In genomic region chr14:76965232-76965631, GRCh38 we compare ENCODE assay signal across 18 cellular contexts.
DNase-seq lines count a peak whose midpoint lies in the region; ATAC-seq and TF ChIP-seq lines count a peak whose summit lies in the region.
"Had no signal": no experiment of that assay in that cellular context is flagged by ENCODE, and none has a peak within 500 bp of the region (broad histone marks: within the 10 kb centered on the region; RNA-seq: fewer than 3 reads in every experiment).

No MANE protein-coding gene starts in this region.

- no peaks in the 10 kb centered on the region for H3K9me3 Mint-ChIP-seq in activated CD4-positive, alpha-beta T cell treated with anti-CD3 and anti-CD28 coated beads, Interleukin-2, amount 10 ng/mL, durations not matched to agents 7 days and 5 days
- H3K9me3 Mint-ChIP-seq: GM23338 had no signal

- POLR2A ChIA-PET in activated CD4-positive, alpha-beta T cell treated with anti-CD3 and anti-CD28 coated beads, Interleukin-2, amount 10 ng/mL, durations not matched to agents 7 days and 5 days (lab: Charles Lee): no interaction called here
- POLR2A ChIA-PET in RWPE1 (lab: Yijun Ruan, JAX; ENCODE audit: low non-redundant PET): no interaction called here

- TF ChIP-seq CTCF in RWPE1 (conservative IDR thresholded peaks at IDR 0.05; ENCODE audit: low read depth) (no peak), parathyroid adenoma (IDR thresholded peaks at IDR 0.05) (no peak)

- peaks cover 4% of the 10 kb centered on the region for H3K36me3 Mint-ChIP-seq in activated CD4-positive, alpha-beta T cell treated with anti-CD3 and anti-CD28 coated beads, Interleukin-2, amount 10 ng/mL, durations not matched to agents 7 days and 5 days (ENCODE audit: low read depth)

- H3K4me1 ChIP-seq in parathyroid adenoma: peaks cover 26% of the 10 kb centered on the region

- H3K27me3 Mint-ChIP-seq in activated CD4-positive, alpha-beta T cell treated with anti-CD3 and anti-CD28 coated beads, Interleukin-2, amount 10 ng/mL, durations not matched to agents 7 days and 5 days: no peaks in the 10 kb centered on the region

- peak overlapping the region; percentile 2 for H3K4me3 Mint-ChIP-seq in activated CD4-positive, alpha-beta T cell treated with anti-CD3 and anti-CD28 coated beads, Interleukin-2, amount 10 ng/mL, durations not matched to agents 7 days and 5 days
- H3K4me3 Mint-ChIP-seq: GM23338 had no signal

- peak overlapping the region; percentile 74 for H2AFZ ChIP-seq in parathyroid adenoma
- H2AFZ ChIP-seq: GM23338 had no signal

- no peak overlapping the region for H3K4me2 ChIP-seq in parathyroid adenoma (ENCODE audit: low read length)
- H3K4me2 ChIP-seq: A549 had no signal

- H3K4me3 ChIP-seq in parathyroid adenoma (ENCODE audit: low read depth, low read length): no peak overlapping the region
- H3K4me3 ChIP-seq: A549, GM23338, left lung, sigmoid colon had no signal

- CTCF ChIA-PET in activated CD4-positive, alpha-beta T cell treated with anti-CD3 and anti-CD28 coated beads, Interleukin-2, amount 10 ng/mL, durations not matched to agents 7 days and 5 days (lab: Charles Lee): interaction anchor here (0.7 to 4.2 kb wide), 2 partner anchors 12 to 52 kb away, joined by 3 to 17 read pairs; no protein-coding TSS in a partner anchor
- CTCF ChIA-PET in RWPE1 (lab: Yijun Ruan, JAX): interaction anchor here (0.6 to 0.9 kb wide), 2 partner anchors 52 to 63 kb away, joined by 3 read pairs; no protein-coding TSS in a partner anchor

- H3K79me2 ChIP-seq in parathyroid adenoma: no peaks in the 10 kb centered on the region

- H3K36me3 ChIP-seq in parathyroid adenoma (ENCODE audit: control insufficient read depth, insufficient read depth, low read length): no peaks in the 10 kb centered on the region
- H3K36me3 ChIP-seq: left lung, neutrophil, sigmoid colon had no signal

- peak overlapping the region; percentile 39 for H3K27ac Mint-ChIP-seq in activated CD4-positive, alpha-beta T cell treated with anti-CD3 and anti-CD28 coated beads, Interleukin-2, amount 10 ng/mL, durations not matched to agents 7 days and 5 days

- H3K27ac ChIP-seq in RWPE1 (peak overlapping the region; percentile 59), parathyroid adenoma (peak overlapping the region; percentile 44)
- H3K27ac ChIP-seq: left lung, neutrophil, sigmoid colon had no signal

- peaks cover 63% of the 10 kb centered on the region for H3K4me1 Mint-ChIP-seq in activated CD4-positive, alpha-beta T cell treated with anti-CD3 and anti-CD28 coated beads, Interleukin-2, amount 10 ng/mL, durations not matched to agents 7 days and 5 days

- ATAC-seq in esophagus mucosa (peak; percentile 38), GM18517 (IDR thresholded peaks at IDR 0.05; ENCODE audit: unreplicated experiment) (no peak)
- ATAC-seq: A549, GM23338, left lung had no signal

- no peaks in the 10 kb centered on the region for H3K9me3 ChIP-seq in parathyroid adenoma (ENCODE audit: control insufficient read depth, low read length)
- H3K9me3 ChIP-seq: A549, left lung, neutrophil, sigmoid colon had no signal

- H3K27me3 ChIP-seq in parathyroid adenoma (ENCODE audit: control insufficient read depth, insufficient read depth, low read length): no peaks in the 10 kb centered on the region
- H3K27me3 ChIP-seq: left lung, neutrophil, sigmoid colon had no signal

- no peak overlapping the region for H3K9ac ChIP-seq in parathyroid adenoma

- DNase-seq in activated CD4-positive, alpha-beta T cell treated with anti-CD3 and anti-CD28 coated beads, Interleukin-2, amount 10 ng/mL, durations not matched to agents 7 days and 5 days: no peak
- no peak for DNase-seq in activated CD4-positive, alpha-beta T cell treated with anti-CD3 and anti-CD28 coated beads, Interleukin-2, amount 50 U/mL, for 48 hours
- DNase-seq in RWPE1 (ENCODE audit: low spot score): no peak
- no peak for DNase-seq in GOT3 (lab: John Stamatoyannopoulos, UW)
- DNase-seq in kidney glomerular epithelial cell (lab: John Stamatoyannopoulos, UW): no peak
- DNase-seq: anterior cingulate cortex; hippocampal formation; left lung; NCI-H1417; NCI-H345; sigmoid colon; stimulated activated CD4-positive, alpha-beta T cell treated with anti-CD3 and anti-CD28 coated beads, Interleukin-4, amount 100 ng/mL, for 4 hours had no signal
